In genomic region chrX:67104982-67105757, GRCh38 we compare ENCODE assay signal across 18 cellular contexts.
DNase-seq lines count a peak whose midpoint lies in the region; ATAC-seq and TF ChIP-seq lines count a peak whose summit lies in the region.
"Had no signal": no experiment of that assay in that cellular context is flagged by ENCODE, and none has a peak within 500 bp of the region (broad histone marks: within the 10 kb centered on the region; RNA-seq: fewer than 3 reads in every experiment).

No MANE protein-coding gene starts in this region.

- no peak for TF ChIP-seq POLR2A in right lobe of liver (IDR thresholded peaks at IDR 0.05)
- no peak for TF ChIP-seq POLR2A in tibial nerve (IDR thresholded peaks at IDR 0.05)

- TF ChIP-seq EP300 in tibial nerve (IDR thresholded peaks at IDR 0.05) = no peak

- H3K4me3 ChIP-seq in right atrium auricular region (no peak overlapping the region), left ventricle myocardium inferior (no peak overlapping the region), right lobe of liver (no peak overlapping the region), tibial nerve (no peak overlapping the region)

- peak; percentile 59 for ATAC-seq in Right ventricle myocardium inferior
- ATAC-seq in right lobe of liver = peak; percentile 85 to 97 (median 92)

- H3K27ac ChIP-seq in right atrium auricular region (no peak overlapping the region), left ventricle myocardium inferior (replicated peaks) (no peak overlapping the region), right lobe of liver (peak overlapping the region in 2 of 3 donors; percentile 64 to 65), tibial nerve (no peak overlapping the region)

- H3K9me3 ChIP-seq in right atrium auricular region = no peaks in the 10 kb centered on the region
- no peaks in the 10 kb centered on the region for H3K9me3 ChIP-seq in left ventricle myocardium inferior (replicated peaks)
- H3K9me3 ChIP-seq in right lobe of liver = no peaks in the 10 kb centered on the region
- no peaks in the 10 kb centered on the region for H3K9me3 ChIP-seq in tibial nerve

- 34% methylated on average over 6 of the region's 6 CpGs for WGBS in right lobe of liver (ENCODE audit: insufficient coverage, low coverage, low lambda C conversion rate, missing lambda C conversion rate)
- 64 to 65% methylated on average over 6 of the region's 6 CpGs for WGBS in tibial nerve, 2 donors

- H3K27me3 ChIP-seq in right atrium auricular region (no peaks in the 10 kb centered on the region), left ventricle myocardium inferior (ENCODE audit: low read depth) (no peaks in the 10 kb centered on the region), right lobe of liver (no peaks in the 10 kb centered on the region), tibial nerve (no peaks in the 10 kb centered on the region)

- intact Hi-C loops in Right ventricle myocardium inferior (cut with DNase I) (no loop called here), left ventricle myocardium inferior (cut with micrococcal nuclease) (no loop called here), right lobe of liver (cut with DNase I) (no loop called here)

- DNase-seq in Right ventricle myocardium inferior (ENCODE audit: missing footprints) = no peak
- DNase-seq in right atrium auricular region (ENCODE audit: low spot score) = no peak
- peak; percentile 15 for DNase-seq in left ventricle myocardium inferior
- peak; percentile 51 to 68 (median 67) for DNase-seq in right lobe of liver
- DNase-seq in tibial nerve (ENCODE audit: low spot score in 2 of 2) = peak; percentile 22 to 31
- no peak for DNase-seq in HuH-7.5 (ENCODE audit: low spot score)
- DNase-seq in SIG-M5 (lab: John Stamatoyannopoulos, UW) = no peak
- no peak for DNase-seq in NCI-H2171 treated with DMSO at 0.1 percent for 48 hours (lab: John Stamatoyannopoulos, UW)
- DNase-seq: 8988T, EL, GOT3, HCEC 1CT, MV-4-11, NCI-H1105 treated with DMSO at 0.1 percent for 48 hours, NCI-H2081, NCI-H446, NCI-H526, OCI-M1 had no signal

- H3K36me3 ChIP-seq in right atrium auricular region (no peaks in the 10 kb centered on the region), left ventricle myocardium inferior (no peaks in the 10 kb centered on the region), right lobe of liver (no peaks in the 10 kb centered on the region), tibial nerve (no peaks in the 10 kb centered on the region)

- no peaks in the 10 kb centered on the region for H3K4me1 ChIP-seq in right atrium auricular region
- no peaks in the 10 kb centered on the region for H3K4me1 ChIP-seq in left ventricle myocardium inferior
- peaks cover 0 to 48% (median 17%) of the 10 kb centered on the region in 4 donors for H3K4me1 ChIP-seq in right lobe of liver
- no peaks in the 10 kb centered on the region for H3K4me1 ChIP-seq in tibial nerve

- TF ChIP-seq CTCF in right atrium auricular region (IDR thresholded peaks at IDR 0.05) = no peak
- TF ChIP-seq CTCF in left ventricle myocardium inferior (IDR thresholded peaks at IDR 0.05; ENCODE audit: borderline replicate concordance) = no peak
- no peak for TF ChIP-seq CTCF in right lobe of liver (IDR thresholded peaks at IDR 0.05)
- no peak for TF ChIP-seq CTCF in tibial nerve (IDR thresholded peaks at IDR 0.05)

Comparison
In these comparisons a context has a peak if more than half of its experiments do, and no peak if none do; other contexts are left out.
1. DNase-seq: peak in left ventricle myocardium inferior (single experiment), right lobe of liver (3 of 3) and tibial nerve (2 of 2); none in Right ventricle myocardium inferior (single experiment), right atrium auricular region (single experiment), HuH-7.5 (single experiment), SIG-M5 (single experiment) and NCI-H2171 treated with DMSO at 0.1 percent for 48 hours (single experiment).
2. H3K27ac ChIP-seq: peak in right lobe of liver (2 of 3); none in right atrium auricular region (0 of 2), left ventricle myocardium inferior (single experiment) and tibial nerve (0 of 4).